ENCODE assay signal across 8 cellular contexts in genomic region chr2:171347591-171348032, GRCh38.
DNase-seq lines count a peak whose midpoint lies in the region; ATAC-seq and TF ChIP-seq lines count a peak whose summit lies in the region.

No MANE protein-coding gene starts in this region.

- H3K27ac ChIP-seq in coronary artery: peak overlapping the region in 1 of 2 donors; percentile 2

- DNase-seq in 8988T (peak; percentile 21), SW480 (ENCODE audit: low spot score) (peak; percentile 69), hepatic stellate cell (ENCODE audit: low spot score) (peak; percentile 50), coronary artery (ENCODE audit: low spot score) (no peak), NCI-H2081 (lab: John Stamatoyannopoulos, UW) (no peak), AML-193 (lab: John Stamatoyannopoulos, UW) (no peak), GM13977 (ENCODE audit: low spot score) (no peak)

- ATAC-seq in GM19397 (IDR thresholded peaks at IDR 0.05; ENCODE audit: unreplicated experiment): peak; percentile 36

- in situ Hi-C loops in GM13977 (cut with MboI; ENCODE audit: low pct_unique_long_range_greater_than_20kb, low sequenced_read_pairs, unreplicated experiment): no loop called here

- TF ChIP-seq CTCF in coronary artery (IDR thresholded peaks at IDR 0.05): no peak
- TF ChIP-seq CTCF in GM13977 (IDR thresholded peaks at IDR 0.05; ENCODE audit: extremely low read depth, insufficient read depth, missing control alignments): no peak

- no peak overlapping the region for H3K4me3 ChIP-seq in coronary artery

Comparison
In these comparisons a context has a peak if more than half of its experiments do, and no peak if none do; other contexts are left out.
1. DNase-seq: peak in 8988T (single experiment), SW480 (single experiment) and hepatic stellate cell (single experiment); none in coronary artery (single experiment), NCI-H2081 (0 of 2), AML-193 (0 of 2) and GM13977 (single experiment).